9 cellular contexts compared by ENCODE assay signal in genomic region chr3:147392083-147392916, GRCh38. TPM values are rescaled to one million over a fixed set of nuclear protein-coding genes. Genes with fewer than 3 reads are reported as not detected.
DNase-seq lines count a peak whose midpoint lies in the region; ATAC-seq and TF ChIP-seq lines count a peak whose summit lies in the region.
"Had no signal": no experiment of that assay in that cellular context is flagged by ENCODE, and none has a peak within 500 bp of the region (broad histone marks: within the 10 kb centered on the region; RNA-seq: fewer than 3 reads in every experiment).

No MANE protein-coding gene starts in this region.

- DNase-seq in activated CD4-positive, alpha-beta T cell treated with anti-CD3 and anti-CD28 coated beads, Interleukin-2, amount 10 ng/mL, durations not matched to agents 7 days and 5 days, result no peak
- DNase-seq in activated CD4-positive, alpha-beta T cell treated with anti-CD3 and anti-CD28 coated beads for 1 hour, result no peak
- peak; percentile 96 for DNase-seq in cerebellar cortex (ENCODE audit: low spot score)
- peak in 2 of 3 donors; percentile 85 to 87 for DNase-seq in right lobe of liver
- no peak for DNase-seq in tibial artery
- DNase-seq in SW 1271 (lab: John Stamatoyannopoulos, UW), result no peak
- no peak for DNase-seq in GM13976 (ENCODE audit: low spot score)
- DNase-seq in activated CD4-positive, CD25-positive, alpha-beta regulatory T cell (lab: John Stamatoyannopoulos, UW), result no peak

- 11% methylated on average over 12 of the region's 55 CpGs for WGBS in right lobe of liver (ENCODE audit: insufficient coverage, low coverage, low lambda C conversion rate, missing lambda C conversion rate)

- H3K27ac Mint-ChIP-seq in activated CD4-positive, alpha-beta T cell treated with anti-CD3 and anti-CD28 coated beads, Interleukin-2, amount 10 ng/mL, durations not matched to agents 7 days and 5 days, result peak overlapping the region; percentile 62
- H3K27ac Mint-ChIP-seq: B cell had no signal

- CTCF ChIA-PET in activated CD4-positive, alpha-beta T cell treated with anti-CD3 and anti-CD28 coated beads, Interleukin-2, amount 10 ng/mL, durations not matched to agents 7 days and 5 days (lab: Charles Lee), result no interaction called here

- no peak overlapping the region for H3K4me3 Mint-ChIP-seq in activated CD4-positive, alpha-beta T cell treated with anti-CD3 and anti-CD28 coated beads, Interleukin-2, amount 10 ng/mL, durations not matched to agents 7 days and 5 days
- H3K4me3 Mint-ChIP-seq: B cell had no signal

- peak; percentile 66 for TF ChIP-seq POLR2A in right lobe of liver (IDR thresholded peaks at IDR 0.05)

- H3K27ac ChIP-seq in right lobe of liver, result peak overlapping the region in 1 of 3 donors; percentile 93
- no peak overlapping the region for H3K27ac ChIP-seq in tibial artery

- peaks cover 80% of the 10 kb centered on the region for H3K27me3 Mint-ChIP-seq in activated CD4-positive, alpha-beta T cell treated with anti-CD3 and anti-CD28 coated beads, Interleukin-2, amount 10 ng/mL, durations not matched to agents 7 days and 5 days

- H3K9me3 Mint-ChIP-seq in activated CD4-positive, alpha-beta T cell treated with anti-CD3 and anti-CD28 coated beads, Interleukin-2, amount 10 ng/mL, durations not matched to agents 7 days and 5 days, result peaks cover 2% of the 10 kb centered on the region

- TF ChIP-seq CTCF in right lobe of liver (IDR thresholded peaks at IDR 0.05) (peak; percentile 17 to 46 (median 36)), tibial artery (IDR thresholded peaks at IDR 0.05) (no peak), GM13976 (IDR thresholded peaks at IDR 0.05; ENCODE audit: borderline replicate concordance, control extremely low read depth, extremely low read depth, insufficient read depth, missing control alignments) (no peak)

- peaks cover 9 to 36% of the 10 kb centered on the region in 2 donors for H3K27me3 ChIP-seq in right lobe of liver
- H3K27me3 ChIP-seq in tibial artery, result peaks cover 0 to 100% of the 10 kb centered on the region in 2 donors

- intact Hi-C loops in right lobe of liver (cut with DNase I) (no loop called here), tibial artery (cut with DNase I; ENCODE audit: low total_unique reads) (no loop called here)

- H3K4me3 ChIP-seq in right lobe of liver (peak overlapping the region; percentile 40 to 69 (median 47)), tibial artery (peak overlapping the region; percentile 29 to 43)

- ATAC-seq in right lobe of liver, result peak; percentile 60 to 87 (median 80)

- H3K36me3 ChIP-seq in right lobe of liver (no peaks in the 10 kb centered on the region), tibial artery (no peaks in the 10 kb centered on the region)

- H3K4me1 Mint-ChIP-seq in activated CD4-positive, alpha-beta T cell treated with anti-CD3 and anti-CD28 coated beads, Interleukin-2, amount 10 ng/mL, durations not matched to agents 7 days and 5 days, result peaks cover 2% of the 10 kb centered on the region
- H3K4me1 Mint-ChIP-seq: B cell had no signal

- POLR2A ChIA-PET in activated CD4-positive, alpha-beta T cell treated with anti-CD3 and anti-CD28 coated beads, Interleukin-2, amount 10 ng/mL, durations not matched to agents 7 days and 5 days (lab: Charles Lee), result no interaction called here

- peaks cover 3% of the 10 kb centered on the region for H3K36me3 Mint-ChIP-seq in activated CD4-positive, alpha-beta T cell treated with anti-CD3 and anti-CD28 coated beads, Interleukin-2, amount 10 ng/mL, durations not matched to agents 7 days and 5 days (ENCODE audit: low read depth)

- in situ Hi-C loops in GM13976 (cut with MboI; ENCODE audit: low sequenced_read_pairs, unreplicated experiment), result no loop called here

- H3K9me3 ChIP-seq in right lobe of liver (no peaks in the 10 kb centered on the region), tibial artery (peaks cover 0 to 6% (median 0%) of the 10 kb centered on the region in 3 donors)

- H3K4me1 ChIP-seq in right lobe of liver, result peaks cover 0 to 16% (median 0%) of the 10 kb centered on the region in 4 donors
- peaks cover 0 to 53% (median 41%) of the 10 kb centered on the region in 4 donors for H3K4me1 ChIP-seq in tibial artery

RNA-seq across cellular contexts. Expression of gene ZIC4, which starts 14.0 kb away (rescaled TPM):
- not detected for total RNA-seq in activated CD4-positive, alpha-beta T cell treated with anti-CD3 and anti-CD28 coated beads, Interleukin-2, amount 10 ng/mL, durations not matched to agents 7 days and 5 days
- under 1 TPM in 3 of 6 experiments, not detected in 3; 0.04 to 0.28 (median 0.12) TPM for total RNA-seq in right lobe of liver
- total RNA-seq: B cell had no signal

RNA-seq across cellular contexts. Expression of gene ZIC1, which starts 16.9 kb away (rescaled TPM):
- total RNA-seq in activated CD4-positive, alpha-beta T cell treated with anti-CD3 and anti-CD28 coated beads, Interleukin-2, amount 10 ng/mL, durations not matched to agents 7 days and 5 days, result not detected
- total RNA-seq in right lobe of liver, result 10 to 100 TPM in 3 of 6 experiments, 1 to 10 TPM in 3; 1.1 to 14.6 (median 9.6) TPM
- total RNA-seq: B cell had no signal

Comparison
In these comparisons a context has a peak if more than half of its experiments do, and no peak if none do; other contexts are left out.
1. DNase-seq: peak in cerebellar cortex (single experiment) and right lobe of liver (2 of 3); none in activated CD4-positive, alpha-beta T cell treated with anti-CD3 and anti-CD28 coated beads, Interleukin-2, amount 10 ng/mL, durations not matched to agents 7 days and 5 days (single experiment), activated CD4-positive, alpha-beta T cell treated with anti-CD3 and anti-CD28 coated beads for 1 hour (single experiment), tibial artery (0 of 2), SW 1271 (0 of 2), GM13976 (single experiment) and activated CD4-positive, CD25-positive, alpha-beta regulatory T cell (0 of 4).
2. CTCF ChIP-seq: peak in right lobe of liver (4 of 4); none in tibial artery (0 of 2) and GM13976 (single experiment).